28 cellular contexts compared by ENCODE assay signal in genomic region chr5:41403846-41404245, GRCh38.
"Had no signal": no experiment of that assay in that cellular context is flagged by ENCODE, and none has a peak within 500 bp of the region (broad histone marks: within the 10 kb centered on the region; RNA-seq: fewer than 3 reads in every experiment).

No MANE protein-coding gene starts in this region.

- H3K27me3 ChIP-seq: MG63, Peyer's patch had no signal

- H3K27ac ChIP-seq: KMS-11, Peyer's patch, RWPE1 had no signal

- DNase-seq: activated B cell treated with CpG ODN at 0.5 μM for 24 hours; activated CD4-positive, alpha-beta T cell treated with anti-CD3 and anti-CD28 coated beads for 1 hour; activated CD4-positive, alpha-beta T cell treated with anti-CD3 and anti-CD28 coated beads, Interleukin-2, amount 10 ng/mL, durations not matched to agents 24 days and 14 days; activated CD4-positive, alpha-beta T cell treated with anti-CD3 and anti-CD28 coated beads, Interleukin-2, amount 50 U/mL, for 48 hours; activated CD8-positive, alpha-beta memory T cell treated with anti-CD3 and anti-CD28 coated beads for 24 hours; activated effector memory CD4-positive, alpha-beta T cell treated with anti-CD3 and anti-CD28 coated beads, Interleukin-2, amount 50 U/mL, for 16 hours; activated naive CD4-positive, alpha-beta T cell treated with Interleukin-2 at 50 U/mL for 16 hours; activated naive CD8-positive, alpha-beta T cell treated with anti-CD3 and anti-CD28 coated beads, Interleukin-2, amount 50 U/mL, for 24 hours; activated T-cell treated with anti-CD3 and anti-CD28 coated beads, Interleukin-2, amount 50 U/mL, for 4 hours; amygdala; caudate nucleus; MG63; MV-4-11; NCI-H1105; NCI-H1436 treated with DMSO at 0.1 percent for 48 hours; NCI-H187; NCI-H2081; NCI-H510A treated with DMSO at 0.1 percent for 48 hours; NCI-H69; Peyer's patch; SHP77; T-cell; T-helper 2 cell; T1000 had no signal

- H3K9me3 Mint-ChIP-seq: activated CD4-positive, alpha-beta T cell treated with anti-CD3 and anti-CD28 coated beads, Interleukin-2, amount 10 ng/mL, durations not matched to agents 24 days and 14 days had no signal

- H3K27me3 Mint-ChIP-seq: activated B cell treated with CpG ODN at 0.5 μM for 24 hours; activated CD4-positive, alpha-beta T cell treated with anti-CD3 and anti-CD28 coated beads, Interleukin-2, amount 10 ng/mL, durations not matched to agents 24 days and 14 days; activated naive CD8-positive, alpha-beta T cell treated with anti-CD3 and anti-CD28 coated beads, Interleukin-2, amount 50 U/mL, for 24 hours; brain; T-cell had no signal

- H3K4me3 Mint-ChIP-seq: activated B cell treated with CpG ODN at 0.5 μM for 24 hours; activated CD4-positive, alpha-beta T cell treated with anti-CD3 and anti-CD28 coated beads, Interleukin-2, amount 10 ng/mL, durations not matched to agents 24 days and 14 days; activated naive CD8-positive, alpha-beta T cell treated with anti-CD3 and anti-CD28 coated beads, Interleukin-2, amount 50 U/mL, for 24 hours; activated T-cell treated with anti-CD3 and anti-CD28 coated beads, Interleukin-2, amount 50 U/mL, for 4 hours; brain; T-cell had no signal

- H3K4me1 ChIP-seq: Peyer's patch had no signal

- H3K36me3 ChIP-seq: MG63, Peyer's patch had no signal

- H3K9ac ChIP-seq: KMS-11 had no signal

- H3K4me2 ChIP-seq: KMS-11 had no signal

- H3K4me3 ChIP-seq: MG63, Peyer's patch had no signal

- H3K9me3 ChIP-seq: Peyer's patch had no signal

- ATAC-seq: activated naive CD4-positive, alpha-beta T cell treated with anti-CD3 and anti-CD28 coated beads, Interleukin-2, amount 50 U/mL, for 72 hours; activated naive CD8-positive, alpha-beta T cell treated with anti-CD3 and anti-CD28 coated beads, Interleukin-2, amount 50 U/mL, for 24 hours; activated T-cell treated with anti-CD3 and anti-CD28 coated beads, Interleukin-2, amount 50 U/mL, for 4 hours; T-cell had no signal

- H3K36me3 Mint-ChIP-seq: activated naive CD4-positive, alpha-beta T cell treated with anti-CD3 and anti-CD28 coated beads, Interleukin-2, amount 50 U/mL, for 72 hours; brain; T-cell had no signal

- H3K4me1 Mint-ChIP-seq: activated B cell treated with CpG ODN at 0.5 μM for 24 hours; activated CD4-positive, alpha-beta T cell treated with anti-CD3 and anti-CD28 coated beads, Interleukin-2, amount 10 ng/mL, durations not matched to agents 24 days and 14 days; activated naive CD8-positive, alpha-beta T cell treated with anti-CD3 and anti-CD28 coated beads, Interleukin-2, amount 50 U/mL, for 24 hours; brain; T-cell had no signal

- H3K27ac Mint-ChIP-seq: activated B cell treated with CpG ODN at 0.5 μM for 24 hours; activated CD4-positive, alpha-beta T cell treated with anti-CD3 and anti-CD28 coated beads, Interleukin-2, amount 10 ng/mL, durations not matched to agents 24 days and 14 days; activated naive CD4-positive, alpha-beta T cell treated with anti-CD3 and anti-CD28 coated beads, Interleukin-2, amount 50 U/mL, for 72 hours; activated naive CD8-positive, alpha-beta T cell treated with anti-CD3 and anti-CD28 coated beads, Interleukin-2, amount 50 U/mL, for 24 hours; brain; T-cell had no signal
